8 cellular contexts compared by ENCODE assay signal in the genomic region with DNA sequence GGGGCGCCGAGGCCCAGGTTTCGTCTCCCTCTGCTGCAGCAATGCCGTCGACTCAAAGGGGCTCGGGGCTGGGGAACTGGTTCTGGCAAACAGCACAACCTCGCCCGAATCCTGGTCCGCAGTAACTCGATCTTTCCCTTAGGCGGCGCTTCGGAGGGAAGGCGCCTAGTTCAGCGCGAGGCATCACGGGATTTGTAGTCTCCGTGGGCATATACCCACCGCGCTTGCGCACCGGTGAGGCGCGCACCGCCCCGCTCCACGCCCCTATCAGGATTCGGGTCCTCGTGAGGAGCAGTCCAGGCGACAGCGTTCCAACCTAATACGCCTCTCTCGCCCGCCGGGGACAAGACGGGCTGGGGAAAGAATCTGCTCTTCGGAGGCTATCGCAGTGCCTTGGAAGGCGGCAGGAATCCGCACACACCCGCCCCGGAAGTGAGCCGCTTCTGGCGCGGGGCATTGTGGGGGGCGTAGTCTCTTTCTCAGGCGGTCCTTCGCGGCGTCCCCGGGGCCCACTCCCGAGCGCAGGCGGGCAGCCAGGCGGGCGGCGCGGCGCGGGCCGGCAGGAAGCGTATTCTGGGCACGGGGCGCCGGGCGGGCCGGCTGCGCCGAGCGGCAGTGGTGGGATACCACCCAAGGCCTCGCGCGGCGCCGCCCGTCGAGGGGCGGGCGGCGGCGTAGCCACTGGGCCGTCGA. TPM values are rescaled to one million over a fixed set of nuclear protein-coding genes. Genes with fewer than 3 reads are reported as not detected.
DNase-seq lines count a peak whose midpoint lies in the region; ATAC-seq and TF ChIP-seq lines count a peak whose summit lies in the region.

A gene (plus strand): TSS at position 505 of the 693 bp plus-strand sequence. CDS start 235 bp downstream, outside the sequence.

- TF ChIP-seq CTCF in epithelial cell of proximal tubule (conservative IDR thresholded peaks at IDR 0.05; ENCODE audit: low read depth, low read length) = peak; percentile 74

- peaks cover 35 to 38% of the 10 kb centered on the region in 2 donors for H3K4me1 ChIP-seq in mucosa of rectum (ENCODE audit: control insufficient read depth in 2 of 2, insufficient read depth in 2 of 2, low read length in 2 of 2)

- peak within 1 kb of the TSS; percentile 81 for H3K4me3 ChIP-seq in Jurkat, Clone E6-1 (ENCODE audit: low read length)
- H3K4me3 ChIP-seq in epithelial cell of proximal tubule (ENCODE audit: low read depth, low read length) (peak within 1 kb of the TSS; percentile 92), mucosa of rectum (ENCODE audit: low read length in 2 of 2) (peak within 1 kb of the TSS; percentile 88 to 90)

- H3K9ac ChIP-seq in mucosa of rectum (ENCODE audit: low read depth in 1 of 2, low read length in 2 of 2) = peak within 1 kb of the TSS; percentile 85 to 97

- H3K27ac ChIP-seq in mucosa of rectum (ENCODE audit: low read depth in 2 of 2, low read length in 2 of 2) = peak within 1 kb of the TSS; percentile 97 to 99

- H3K27me3 ChIP-seq in mucosa of rectum (ENCODE audit: control insufficient read depth in 2 of 2, insufficient read depth in 2 of 2, low read length in 2 of 2) = no peaks in the 10 kb centered on the region

- DNase-seq in DMS53 treated with DMSO at 0.1 percent for 48 hours (lab: John Stamatoyannopoulos, UW; ENCODE audit: unreplicated experiment) (peak; percentile 81), OCI-M2 (lab: John Stamatoyannopoulos, UW; ENCODE audit: unreplicated experiment) (peak; percentile 75), activated T-cell treated with anti-CD3 and anti-CD28 coated beads for 48 hours (ENCODE audit: low read depth) (peak; percentile 91), epithelial cell of proximal tubule (ENCODE audit: low read depth) (no peak)
- peak; percentile 95 for DNase-seq in Jurkat, Clone E6-1 (ENCODE audit: low read depth, low spot score)
- peak; percentile 86 to 87 for DNase-seq in stimulated activated CD8-positive, alpha-beta memory T cell treated with anti-CD3 and anti-CD28 coated beads, Interleukin-4, amount 100 ng/mL, for 4 hours (ENCODE audit: low read depth in 2 of 2, low spot score in 1 of 2)

- H3K36me3 ChIP-seq in mucosa of rectum (ENCODE audit: control insufficient read depth in 2 of 2, insufficient read depth in 2 of 2, low read length in 2 of 2) = no peaks in the 10 kb centered on the region

- ATAC-seq in GM21619 (IDR thresholded peaks at IDR 0.05; ENCODE audit: unreplicated experiment) = peak; percentile 43

- no peaks in the 10 kb centered on the region for H3K9me3 ChIP-seq in mucosa of rectum (ENCODE audit: control insufficient read depth in 2 of 2, low read length in 2 of 2)

RNA-seq across cellular contexts. Expression of the gene that starts here (rescaled TPM):
- polyA plus RNA-seq in Jurkat, Clone E6-1 (2012; ENCODE audit: insufficient read depth, insufficient read length) = 43.4 TPM
- total RNA-seq in epithelial cell of proximal tubule = 33.7 and 45.7 TPM in 2 replicates
